In genomic region chr5:142333749-142334148, GRCh38 we compare ENCODE assay signal across 1 cellular context. TPM values are rescaled to one million over a fixed set of nuclear protein-coding genes. Genes with fewer than 3 reads are reported as not detected.
"Had no signal": no experiment of that assay in that cellular context is flagged by ENCODE, and none has a peak within 500 bp of the region (broad histone marks: within the 10 kb centered on the region; RNA-seq: fewer than 3 reads in every experiment).

No MANE protein-coding gene starts in this region.

RNA-seq across cellular contexts. Expression of gene SPRY4, which starts 8.9 kb away (rescaled TPM):
- polyA plus RNA-seq: naive thymus-derived CD4-positive, alpha-beta T cell had no signal
